2 cellular contexts compared by ENCODE assay signal in the genomic region with DNA sequence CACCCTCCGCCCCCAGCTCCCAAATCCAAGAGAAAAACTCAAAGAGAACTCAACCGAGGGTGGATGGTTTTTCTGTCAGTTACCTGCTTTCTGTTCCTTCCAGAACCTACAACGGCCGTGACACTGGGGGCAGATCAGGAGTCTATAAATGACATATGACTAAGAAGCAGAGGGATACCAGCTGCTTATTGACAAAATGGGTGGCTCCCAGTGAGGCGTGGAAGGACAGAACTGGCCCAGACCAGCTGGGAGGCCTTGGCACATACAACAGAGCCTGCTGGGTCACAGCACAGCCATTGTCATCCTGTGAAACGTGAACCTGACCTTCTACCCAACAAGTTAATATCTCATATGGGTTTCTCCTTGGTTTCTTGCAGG.
TF ChIP-seq lines count a peak whose summit lies in the region.

No MANE protein-coding gene starts in this region.

TF ChIP-seq in SK-N-SH, 30 proteins besides CTCF, POLR2A, EP300 and RAD21 (continued from another document):
- TF ChIP-seq, protein P1, sequence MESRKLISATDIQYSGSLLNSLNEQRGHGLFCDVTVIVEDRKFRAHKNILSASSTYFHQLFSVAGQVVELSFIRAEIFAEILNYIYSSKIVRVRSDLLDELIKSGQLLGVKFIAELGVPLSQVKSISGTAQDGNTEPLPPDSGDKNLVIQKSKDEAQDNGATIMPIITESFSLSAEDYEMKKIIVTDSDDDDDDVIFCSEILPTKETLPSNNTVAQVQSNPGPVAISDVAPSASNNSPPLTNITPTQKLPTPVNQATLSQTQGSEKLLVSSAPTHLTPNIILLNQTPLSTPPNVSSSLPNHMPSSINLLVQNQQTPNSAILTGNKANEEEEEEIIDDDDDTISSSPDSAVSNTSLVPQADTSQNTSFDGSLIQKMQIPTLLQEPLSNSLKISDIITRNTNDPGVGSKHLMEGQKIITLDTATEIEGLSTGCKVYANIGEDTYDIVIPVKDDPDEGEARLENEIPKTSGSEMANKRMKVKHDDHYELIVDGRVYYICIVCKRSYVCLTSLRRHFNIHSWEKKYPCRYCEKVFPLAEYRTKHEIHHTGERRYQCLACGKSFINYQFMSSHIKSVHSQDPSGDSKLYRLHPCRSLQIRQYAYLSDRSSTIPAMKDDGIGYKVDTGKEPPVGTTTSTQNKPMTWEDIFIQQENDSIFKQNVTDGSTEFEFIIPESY (IDR thresholded peaks at IDR 0.05; ENCODE audit: borderline replicate concordance, low read depth): no peak
- TF ChIP-seq TCF12 (IDR thresholded peaks at IDR 0.05) (no peak), RCOR1 (IDR thresholded peaks at IDR 0.05; ENCODE audit: low read length) (no peak), ELF1 (IDR thresholded peaks at IDR 0.05) (no peak)
TF ChIP-seq in SK-N-SH: peak in this region for 0.

TF ChIP-seq in SK-N-SH treated with all-trans-retinoic acid at 6 μM for 48 hours, 23 proteins besides CTCF, POLR2A, EP300 and RAD21 (continued from another document):
- TF ChIP-seq, protein P2, sequence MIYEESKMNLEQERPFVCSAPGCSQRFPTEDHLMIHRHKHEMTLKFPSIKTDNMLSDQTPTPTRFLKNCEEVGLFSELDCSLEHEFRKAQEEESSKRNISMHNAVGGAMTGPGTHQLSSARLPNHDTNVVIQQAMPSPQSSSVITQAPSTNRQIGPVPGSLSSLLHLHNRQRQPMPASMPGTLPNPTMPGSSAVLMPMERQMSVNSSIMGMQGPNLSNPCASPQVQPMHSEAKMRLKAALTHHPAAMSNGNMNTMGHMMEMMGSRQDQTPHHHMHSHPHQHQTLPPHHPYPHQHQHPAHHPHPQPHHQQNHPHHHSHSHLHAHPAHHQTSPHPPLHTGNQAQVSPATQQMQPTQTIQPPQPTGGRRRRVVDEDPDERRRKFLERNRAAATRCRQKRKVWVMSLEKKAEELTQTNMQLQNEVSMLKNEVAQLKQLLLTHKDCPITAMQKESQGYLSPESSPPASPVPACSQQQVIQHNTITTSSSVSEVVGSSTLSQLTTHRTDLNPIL (CRISPR knock-in tag; IDR thresholded peaks at IDR 0.05; ENCODE audit: low read depth): no peak
- TF ChIP-seq ZNF565 (CRISPR knock-in tag; conservative IDR thresholded peaks at IDR 0.05; ENCODE audit: low read depth): no peak
TF ChIP-seq in SK-N-SH treated with all-trans-retinoic acid at 6 μM for 48 hours: peak in this region for 0.
